23 cellular contexts compared by ENCODE assay signal in genomic region chr15:49673861-49674260, GRCh38.
"Had no signal": no experiment of that assay in that cellular context is flagged by ENCODE, and none has a peak within 500 bp of the region (broad histone marks: within the 10 kb centered on the region; RNA-seq: fewer than 3 reads in every experiment).

No MANE protein-coding gene starts in this region.

- H3K4me1 ChIP-seq: left lung, lower lobe of right lung, right lobe of liver had no signal

- H3K4me3 ChIP-seq: heart left ventricle, left lung, lower lobe of right lung, mucosa of descending colon, right lobe of liver had no signal

- H3K9me3 ChIP-seq: heart left ventricle, left lung, lower lobe of right lung, mucosa of descending colon, right lobe of liver had no signal

- DNase-seq: activated CD4-positive, alpha-beta memory T cell treated with anti-CD3 and anti-CD28 coated beads for 36 hours; activated CD4-positive, alpha-beta T cell treated with anti-CD3 and anti-CD28 coated beads, Interleukin-2, amount 10 ng/mL, durations not matched to agents 24 days and 14 days; activated CD4-positive, CD25-positive, alpha-beta regulatory T cell treated with anti-CD3 and anti-CD28 coated beads, Interleukin-2, amount 50 U/mL, for 72 hours; activated CD8-positive, alpha-beta memory T cell treated with anti-CD3 and anti-CD28 coated beads, Interleukin-2, amount 50 U/mL, for 4 hours; activated effector memory CD4-positive, alpha-beta T cell treated with anti-CD3 and anti-CD28 coated beads, Interleukin-2, amount 50 U/mL, for 16 hours; activated naive CD4-positive, alpha-beta T cell treated with anti-CD3 and anti-CD28 coated beads for 36 hours; activated naive CD8-positive, alpha-beta T cell treated with anti-CD3 and anti-CD28 coated beads for 36 hours; activated T-cell treated with anti-CD3 and anti-CD28 coated beads, Interleukin-2, amount 50 U/mL, for 1 hour; brain microvascular endothelial cell; caudate nucleus; cortex of kidney; effector memory CD8-positive, alpha-beta T cell; foreskin keratinocyte; heart left ventricle; left lung; lower lobe of right lung; mucosa of descending colon; posterior cingulate gyrus; right lobe of liver; stimulated activated CD4-positive, alpha-beta T cell treated with anti-CD3 and anti-CD28 coated beads, Interleukin-4, amount 100 ng/mL, for 1 hour; stimulated activated naive CD8-positive, alpha-beta T cell treated with anti-CD3 and anti-CD28 coated beads, Interleukin-15, Interleukin-2, amounts not matched to agents 100 U/mL and 50 U/mL, for 24 hours; T-helper 9 cell had no signal

- H3K36me3 ChIP-seq: brain microvascular endothelial cell, heart left ventricle, left lung, lower lobe of right lung, right lobe of liver had no signal

- H3K27me3 ChIP-seq: brain microvascular endothelial cell, foreskin keratinocyte, heart left ventricle, left lung, right lobe of liver had no signal

- ATAC-seq: effector memory CD8-positive, alpha-beta T cell; foreskin keratinocyte; heart left ventricle; left lung; lower lobe of right lung; mucosa of descending colon; natural killer cell treated with Interleukin-12 subunit alpha and Interleukin-12 subunit beta and Interleukin-15 and Interleukin-18, amount 100 ng/mL, for 72 hours; right lobe of liver; stimulated activated naive CD8-positive, alpha-beta T cell treated with anti-CD3 and anti-CD28 coated beads, Interleukin-15, Interleukin-2, amounts not matched to agents 100 U/mL and 50 U/mL, for 24 hours had no signal

- H3K27ac ChIP-seq: left lung, lower lobe of right lung, right lobe of liver had no signal
